ENCODE assay signal across 8 cellular contexts in genomic region chr13:75365724-75366173, GRCh38.
DNase-seq lines count a peak whose midpoint lies in the region; ATAC-seq and TF ChIP-seq lines count a peak whose summit lies in the region.

No MANE protein-coding gene starts in this region.

- intact Hi-C loops in heart left ventricle (cut with DNase I), result loop anchor here in 4 of 10 donors (5.0 to 10.0 kb wide), 3 partner anchors 117 to 182 kb away; partner anchors contain the start of genes UCHL3 (in 3 of the 4), COMMD6 (in 1 of the 4) and TBC1D4 (in 1 of the 4)

- DNase-seq in BJ (ENCODE audit: low read depth), result peak; percentile 50
- DNase-seq in SKM-1 treated with dmso at 0.1 percent for 144 hours (lab: John Stamatoyannopoulos, UW; ENCODE audit: unreplicated experiment), result peak; percentile 38
- no peak for DNase-seq in heart left ventricle
- DNase-seq in AML-193 (lab: John Stamatoyannopoulos, UW), result no peak
- no peak for DNase-seq in suprapubic skin (ENCODE audit: low spot score in 2 of 2)
- DNase-seq in NCI-H2107 treated with DMSO at 0.1 percent for 48 hours (lab: John Stamatoyannopoulos, UW; ENCODE audit: unreplicated experiment), result no peak

- TF ChIP-seq EP300 in suprapubic skin (IDR thresholded peaks at IDR 0.05), result no peak

- H3K9me3 ChIP-seq in heart left ventricle, result no peaks in the 10 kb centered on the region
- H3K9me3 ChIP-seq in suprapubic skin, result no peaks in the 10 kb centered on the region

- POLR2A ChIA-PET in BJ (lab: Charles Lee), result no interaction called here

- peak in 1 of 2 donors; percentile 15 for TF ChIP-seq POLR2A in heart left ventricle (IDR thresholded peaks at IDR 0.05)
- TF ChIP-seq POLR2A in suprapubic skin (IDR thresholded peaks at IDR 0.05), result no peak

- ATAC-seq in GM18909 (IDR thresholded peaks at IDR 0.05; ENCODE audit: poor library complexity, unreplicated experiment), result peak; percentile 96
- ATAC-seq in HG03066 (IDR thresholded peaks at IDR 0.05; ENCODE audit: low read depth, unreplicated experiment), result peak; percentile 96
- peak; percentile 37 to 76 (median 66) for ATAC-seq in heart left ventricle

- CTCF ChIA-PET in BJ (lab: Yijun Ruan, JAX), result interaction anchor here (0.8 to 2.2 kb wide), 4 partner anchors 9 to 255 kb away, joined by 3 to 8 read pairs (median 3); partner anchors contain the start of gene TBC1D4

- peak overlapping the region; percentile 11 to 86 (median 72) for H3K27ac ChIP-seq in heart left ventricle
- no peak overlapping the region for H3K27ac ChIP-seq in suprapubic skin

- H3K27me3 ChIP-seq in BJ (ENCODE audit: control insufficient read depth, insufficient read depth, low read length), result no peaks in the 10 kb centered on the region
- no peaks in the 10 kb centered on the region for H3K27me3 ChIP-seq in heart left ventricle
- H3K27me3 ChIP-seq in suprapubic skin, result no peaks in the 10 kb centered on the region

- H3K36me3 ChIP-seq in BJ (ENCODE audit: control insufficient read depth, insufficient read depth, low read length), result no peaks in the 10 kb centered on the region; the same call in 1 of the 2 replicates
- H3K36me3 ChIP-seq in heart left ventricle, result peaks cover 0 to 6% (median 0%) of the 10 kb centered on the region in 9 donors
- H3K36me3 ChIP-seq in suprapubic skin, result no peaks in the 10 kb centered on the region

- H3K4me3 ChIP-seq in BJ (ENCODE audit: low read depth, low read length), result no peak overlapping the region
- peak overlapping the region in 9 of 12 donors; percentile 4 to 35 (median 21) for H3K4me3 ChIP-seq in heart left ventricle
- H3K4me3 ChIP-seq in suprapubic skin, result no peak overlapping the region

- peaks cover 0 to 68% (median 34%) of the 10 kb centered on the region in 12 donors for H3K4me1 ChIP-seq in heart left ventricle
- H3K4me1 ChIP-seq in suprapubic skin, result peaks cover 18% of the 10 kb centered on the region

- peak; percentile 17; the same call in 1 of the 2 replicates for TF ChIP-seq CTCF in BJ (IDR thresholded peaks at IDR 0.05; ENCODE audit: insufficient read depth, low read depth, low read length)
- peak in 1 of 12 donors; percentile 11 for TF ChIP-seq CTCF in heart left ventricle (IDR thresholded peaks at IDR 0.05)
- no peak for TF ChIP-seq CTCF in suprapubic skin (IDR thresholded peaks at IDR 0.05)

- 38 to 46% (median 39%) methylated on average over 5 of the region's 5 CpGs for WGBS in heart left ventricle, 4 donors
- WGBS in suprapubic skin, result 63% methylated on average over 5 of the region's 5 CpGs

Comparison
In these comparisons a context has a peak if more than half of its experiments do, and no peak if none do; other contexts are left out.
1. DNase-seq: peak in BJ (single experiment) and SKM-1 treated with dmso at 0.1 percent for 144 hours (single experiment); none in heart left ventricle (0 of 5), AML-193 (0 of 2), suprapubic skin (0 of 2) and NCI-H2107 treated with DMSO at 0.1 percent for 48 hours (single experiment).
2. H3K4me3 ChIP-seq: peak in heart left ventricle (9 of 12); none in BJ (single experiment) and suprapubic skin (single experiment).
3. Peak in every context shown above with its lines, with median percentiles within 50 percentile points of each other: ATAC-seq.